ENCODE assay signal across 8 cellular contexts in genomic region chr1:86965012-86965826, GRCh38. TPM values are rescaled to one million over a fixed set of nuclear protein-coding genes. Genes with fewer than 3 reads are reported as not detected.
A peak's percentile ranks its signal among the peaks of the same experiment; 100 is the strongest.
DNase-seq lines count a peak whose midpoint lies in the region; ATAC-seq and TF ChIP-seq lines count a peak whose summit lies in the region.

No MANE protein-coding gene starts in this region.

- intact Hi-C loops in esophagus squamous epithelium (cut with DNase I) = loop anchor here (5.0 kb wide), 1 partner anchor 133 kb away; no protein-coding TSS in a partner anchor

- H3K9me3 ChIP-seq in esophagus squamous epithelium (no peaks in the 10 kb centered on the region), trophoblast cell (ENCODE audit: insufficient read depth, low read depth, low read length) (no peaks in the 10 kb centered on the region), suprapubic skin (no peaks in the 10 kb centered on the region)

- no peaks in the 10 kb centered on the region for H3K79me1 ChIP-seq in trophoblast cell (ENCODE audit: low read length)

- H3K36me3 Mint-ChIP-seq in HFFc6 (ENCODE audit: low read depth) = no peaks in the 10 kb centered on the region

- H3K27ac Mint-ChIP-seq in HFFc6 = no peak overlapping the region

- no peak overlapping the region for H3K4ac ChIP-seq in trophoblast cell (ENCODE audit: low read depth, low read length)

- no peak overlapping the region for H3K18ac ChIP-seq in trophoblast cell (ENCODE audit: low read length)

- no peaks in the 10 kb centered on the region for H3K9me3 Mint-ChIP-seq in HFFc6

- no peaks in the 10 kb centered on the region for H3K27me3 ChIP-seq in esophagus squamous epithelium
- H3K27me3 ChIP-seq in trophoblast cell (ENCODE audit: insufficient read depth, low read length) = no peaks in the 10 kb centered on the region
- no peaks in the 10 kb centered on the region for H3K27me3 ChIP-seq in suprapubic skin

- peak; percentile 82 for TF ChIP-seq CTCF in HFFc6 (IDR thresholded peaks at IDR 0.05)
- peak; percentile 28 to 61 (median 52) for TF ChIP-seq CTCF in esophagus squamous epithelium (IDR thresholded peaks at IDR 0.05)
- TF ChIP-seq CTCF in suprapubic skin (IDR thresholded peaks at IDR 0.05) = peak in 1 of 2 donors; percentile 36

- H4K12ac ChIP-seq in trophoblast cell (ENCODE audit: low read depth, low read length) = no peak overlapping the region

- H3K79me2 ChIP-seq in trophoblast cell (ENCODE audit: control insufficient read depth, insufficient read depth, low read length, poor library complexity) = no peaks in the 10 kb centered on the region

- no peak overlapping the region for H4K91ac ChIP-seq in trophoblast cell (ENCODE audit: low read depth, low read length)

- H3K4me3 ChIP-seq in esophagus squamous epithelium (no peak overlapping the region), trophoblast cell (ENCODE audit: low read depth, low read length) (no peak overlapping the region), suprapubic skin (no peak overlapping the region)

- H3K4me1 ChIP-seq in esophagus squamous epithelium = no peaks in the 10 kb centered on the region
- H3K4me1 ChIP-seq in trophoblast cell (ENCODE audit: control insufficient read depth in 1 of 2, insufficient read depth in 2 of 2, low read length in 2 of 2) = no peaks in the 10 kb centered on the region
- H3K4me1 ChIP-seq in suprapubic skin = no peaks in the 10 kb centered on the region

- 17 to 31% methylated on average over 2 of the region's 2 CpGs for WGBS in esophagus squamous epithelium, 2 donors
- WGBS in trophoblast cell (ENCODE audit: extremely low coverage, insufficient coverage, insufficient read length) = no CpG with 5 or more reads among the region's 2 CpGs
- WGBS in suprapubic skin = 54% methylated on average over 2 of the region's 2 CpGs

- H3K27ac ChIP-seq in esophagus squamous epithelium = no peak overlapping the region
- no peak overlapping the region for H3K27ac ChIP-seq in trophoblast cell (ENCODE audit: low read depth, low read length)
- H3K27ac ChIP-seq in suprapubic skin = no peak overlapping the region

- no peaks in the 10 kb centered on the region; the same call in 1 of the 2 replicates for H3K4me1 Mint-ChIP-seq in HFFc6 (ENCODE audit: low read depth)

- ATAC-seq in HG02938 (IDR thresholded peaks at IDR 0.05; ENCODE audit: unreplicated experiment) = no peak

- TF ChIP-seq POLR2A in esophagus squamous epithelium (IDR thresholded peaks at IDR 0.05) (no peak), suprapubic skin (IDR thresholded peaks at IDR 0.05) (no peak)

- no peak overlapping the region for H3K4me2 ChIP-seq in trophoblast cell (ENCODE audit: low read length)

- TF ChIP-seq EP300 in suprapubic skin (IDR thresholded peaks at IDR 0.05) = no peak

- no peak overlapping the region for H2BK5ac ChIP-seq in trophoblast cell (ENCODE audit: low read depth, low read length, poor library complexity)

- no peak overlapping the region for H3K23ac ChIP-seq in trophoblast cell (ENCODE audit: low read length)

- no peak overlapping the region for H3K14ac ChIP-seq in trophoblast cell (ENCODE audit: low read length)

- H3K36me3 ChIP-seq in esophagus squamous epithelium (no peaks in the 10 kb centered on the region), trophoblast cell (ENCODE audit: control insufficient read depth in 1 of 2, insufficient read depth in 2 of 2, low read length in 2 of 2) (no peaks in the 10 kb centered on the region), suprapubic skin (no peaks in the 10 kb centered on the region)

- no peaks in the 10 kb centered on the region; the same call in 1 of the 2 replicates for H3K27me3 Mint-ChIP-seq in HFFc6 (ENCODE audit: insufficient read depth)

- no peak overlapping the region for H2BK12ac ChIP-seq in trophoblast cell (ENCODE audit: low read length)

- no peak overlapping the region for H4K8ac ChIP-seq in trophoblast cell (ENCODE audit: low read depth, low read length)

- H3K4me3 Mint-ChIP-seq in HFFc6 = no peak overlapping the region

- no peak overlapping the region for H2AFZ ChIP-seq in trophoblast cell (ENCODE audit: insufficient read depth, low read length, poor library complexity)

- DNase-seq in NCI-H446 (lab: John Stamatoyannopoulos, UW) (peak; percentile 42 to 48), NCI-H446 treated with DMSO at 0.1 percent for 48 hours (lab: John Stamatoyannopoulos, UW) (no peak), HFFc6 (peak; percentile 5), RPMI7951 (ENCODE audit: low read depth) (peak; percentile 33), esophagus squamous epithelium (lab: John Stamatoyannopoulos, UW) (no peak), trophoblast cell (peak; percentile 1 to 59), suprapubic skin (ENCODE audit: low spot score in 2 of 2) (no peak)

- no peak overlapping the region for H3K9ac ChIP-seq in trophoblast cell (ENCODE audit: low read length)

- no peak overlapping the region for H2AK5ac ChIP-seq in trophoblast cell (ENCODE audit: low read length)

- no peak overlapping the region for H2BK120ac ChIP-seq in trophoblast cell (ENCODE audit: insufficient read depth, low read length, poor library complexity)

RNA-seq across cellular contexts. Expression of gene HS2ST1, which starts 50.8 kb away (rescaled TPM):
- 10 to 100 TPM; 23.8 to 26.8 (median 24.8) TPM for total RNA-seq in HFFc6 (2021; fragmentation: NEBNext Ultra II Directional; extraction: Animal tissue kit (Norgen Biotek cat#: 25700))
- total RNA-seq in RPMI7951 (2014; rRNA removed; shearing (Covaris generic)) = 25.1 and 27.5 TPM in 2 replicates
- total RNA-seq in esophagus squamous epithelium (10 to 100 TPM in 1 of 4 donors, 1 to 10 TPM in 3; 5.3 to 10.5 (median 9.1) TPM), suprapubic skin (10 to 100 TPM in 2 of 4 donors, 1 to 10 TPM in 2; 6.3 to 11.7 (median 10.3) TPM)
- 15.2 and 15.5 TPM in 2 replicates for polyA plus RNA-seq in trophoblast cell (2013)

RNA-seq across cellular contexts. Expression of gene SELENOF, which starts 51.3 kb away (rescaled TPM):
- 100 to 1,000 TPM; 251 to 322 (median 278) TPM for total RNA-seq in HFFc6 (2021; fragmentation: NEBNext Ultra II Directional; extraction: Animal tissue kit (Norgen Biotek cat#: 25700))
- total RNA-seq in RPMI7951 (2014; rRNA removed; shearing (Covaris generic)) = 272 and 321 TPM in 2 replicates
- total RNA-seq in esophagus squamous epithelium (100 to 1,000 TPM in 2 of 4 donors, 10 to 100 TPM in 2; 46.1 to 119 (median 98.0) TPM), suprapubic skin (10 to 100 TPM; 49.6 to 96.4 (median 88.7) TPM)
- 136 and 140 TPM in 2 replicates for polyA plus RNA-seq in trophoblast cell (2013)

Comparison
In these comparisons a context has a peak if more than half of its experiments do, and no peak if none do; other contexts are left out.
1. DNase-seq: peak in NCI-H446 (2 of 2), HFFc6 (single experiment), RPMI7951 (single experiment) and trophoblast cell (2 of 2); none in NCI-H446 treated with DMSO at 0.1 percent for 48 hours (single experiment), esophagus squamous epithelium (single experiment) and suprapubic skin (0 of 2).